Comparison of ENCODE assay signal across 1 cellular context in genomic region chr17:81638683-81639082, GRCh38.
TF ChIP-seq lines count a peak whose summit lies in the region.

No MANE protein-coding gene starts in this region.

TF ChIP-seq in WTC11, 78 proteins besides CTCF, POLR2A, EP300 and RAD21 (continued from another document):
- TF ChIP-seq FOXP1 (CRISPR knock-in tag; IDR thresholded peaks at IDR 0.05; ENCODE audit: borderline replicate concordance) = no peak
- no peak for TF ChIP-seq CBFB (CRISPR knock-in tag; IDR thresholded peaks at IDR 0.05; ENCODE audit: low read depth)
- TF ChIP-seq NR3C1 (CRISPR knock-in tag; conservative IDR thresholded peaks at IDR 0.05; ENCODE audit: low read depth) = no peak
- no peak for TF ChIP-seq PREB (CRISPR knock-in tag; IDR thresholded peaks at IDR 0.05; ENCODE audit: borderline replicate concordance)
